ENCODE assay signal across 1 cellular context in genomic region chr2:150485871-150486538, GRCh38.
TF ChIP-seq lines count a peak whose summit lies in the region.

No MANE protein-coding gene starts in this region.

TF ChIP-seq in WTC11, 78 proteins besides CTCF, POLR2A, EP300 and RAD21 (continued from another document):
- TF ChIP-seq, protein P1, sequence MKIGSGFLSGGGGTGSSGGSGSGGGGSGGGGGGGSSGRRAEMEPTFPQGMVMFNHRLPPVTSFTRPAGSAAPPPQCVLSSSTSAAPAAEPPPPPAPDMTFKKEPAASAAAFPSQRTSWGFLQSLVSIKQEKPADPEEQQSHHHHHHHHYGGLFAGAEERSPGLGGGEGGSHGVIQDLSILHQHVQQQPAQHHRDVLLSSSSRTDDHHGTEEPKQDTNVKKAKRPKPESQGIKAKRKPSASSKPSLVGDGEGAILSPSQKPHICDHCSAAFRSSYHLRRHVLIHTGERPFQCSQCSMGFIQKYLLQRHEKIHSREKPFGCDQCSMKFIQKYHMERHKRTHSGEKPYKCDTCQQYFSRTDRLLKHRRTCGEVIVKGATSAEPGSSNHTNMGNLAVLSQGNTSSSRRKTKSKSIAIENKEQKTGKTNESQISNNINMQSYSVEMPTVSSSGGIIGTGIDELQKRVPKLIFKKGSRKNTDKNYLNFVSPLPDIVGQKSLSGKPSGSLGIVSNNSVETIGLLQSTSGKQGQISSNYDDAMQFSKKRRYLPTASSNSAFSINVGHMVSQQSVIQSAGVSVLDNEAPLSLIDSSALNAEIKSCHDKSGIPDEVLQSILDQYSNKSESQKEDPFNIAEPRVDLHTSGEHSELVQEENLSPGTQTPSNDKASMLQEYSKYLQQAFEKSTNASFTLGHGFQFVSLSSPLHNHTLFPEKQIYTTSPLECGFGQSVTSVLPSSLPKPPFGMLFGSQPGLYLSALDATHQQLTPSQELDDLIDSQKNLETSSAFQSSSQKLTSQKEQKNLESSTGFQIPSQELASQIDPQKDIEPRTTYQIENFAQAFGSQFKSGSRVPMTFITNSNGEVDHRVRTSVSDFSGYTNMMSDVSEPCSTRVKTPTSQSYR (CRISPR knock-in tag; IDR thresholded peaks at IDR 0.05) = no peak
- TF ChIP-seq, protein P2, sequence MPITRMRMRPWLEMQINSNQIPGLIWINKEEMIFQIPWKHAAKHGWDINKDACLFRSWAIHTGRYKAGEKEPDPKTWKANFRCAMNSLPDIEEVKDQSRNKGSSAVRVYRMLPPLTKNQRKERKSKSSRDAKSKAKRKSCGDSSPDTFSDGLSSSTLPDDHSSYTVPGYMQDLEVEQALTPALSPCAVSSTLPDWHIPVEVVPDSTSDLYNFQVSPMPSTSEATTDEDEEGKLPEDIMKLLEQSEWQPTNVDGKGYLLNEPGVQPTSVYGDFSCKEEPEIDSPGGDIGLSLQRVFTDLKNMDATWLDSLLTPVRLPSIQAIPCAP (CRISPR knock-in tag; IDR thresholded peaks at IDR 0.05) = no peak
- no peak for TF ChIP-seq PRRX2 (CRISPR knock-in tag; IDR thresholded peaks at IDR 0.05)
